In genomic region chr9:102841376-102841775, GRCh38 we compare ENCODE assay signal across 18 cellular contexts.
DNase-seq lines count a peak whose midpoint lies in the region; ATAC-seq, FAIRE-seq and TF ChIP-seq lines count a peak whose summit lies in the region.
"Had no signal": no experiment of that assay in that cellular context is flagged by ENCODE, and none has a peak within 500 bp of the region (broad histone marks: within the 10 kb centered on the region; RNA-seq: fewer than 3 reads in every experiment).

No MANE protein-coding gene starts in this region.

- no peaks in the 10 kb centered on the region for H3K36me3 ChIP-seq in duodenal mucosa (ENCODE audit: control insufficient read depth in 1 of 2, insufficient read depth in 2 of 2, low read length in 2 of 2)

- intact Hi-C loops in CD4-positive, alpha-beta T cell (cut with DNase I, micrococcal nuclease): no loop called here

- H3K4me1 ChIP-seq in A549 (peaks cover 22% of the 10 kb centered on the region), duodenal mucosa (ENCODE audit: control insufficient read depth in 1 of 2, insufficient read depth in 2 of 2, low read length in 2 of 2) (peaks cover 26 to 37% of the 10 kb centered on the region in 2 donors)

- DNase-seq in A549 (ENCODE audit: low read depth in 1 of 2, low spot score in 1 of 2) (peak in 1 of 2 experiments; percentile 55), left lobe of liver (ENCODE audit: low spot score) (no peak), progenitor cell of endocrine pancreas (ENCODE audit: low spot score, unreplicated experiment) (no peak), inferior parietal cortex (ENCODE audit: extremely low spot score) (no peak), anterior cingulate cortex (lab: John Stamatoyannopoulos, UW) (no peak), AG08395 (ENCODE audit: low spot score) (no peak)
- no peak for DNase-seq in CD4-positive, alpha-beta T cell
- DNase-seq: 8988T; ACHN; C1 segment of cervical spinal cord; CD4-positive, alpha-beta memory T cell; GOT3; H9 had no signal

- peak overlapping the region; percentile 6 for H3K27ac Mint-ChIP-seq in progenitor cell of endocrine pancreas
- H3K27ac Mint-ChIP-seq in CD4-positive, alpha-beta T cell: no peak overlapping the region
- H3K27ac Mint-ChIP-seq: B cell; CD4-positive, alpha-beta memory T cell; H9 had no signal

- CTCF ChIA-PET in A549 (lab: Yijun Ruan, JAX): no interaction called here
- CTCF ChIA-PET in CD4-positive, alpha-beta T cell (lab: Charles Lee): no interaction called here

- no peaks in the 10 kb centered on the region for H3K27me3 ChIP-seq in duodenal mucosa (ENCODE audit: control insufficient read depth in 1 of 2, insufficient read depth in 2 of 2, low read length in 2 of 2)
- H3K27me3 ChIP-seq in CD4-positive, alpha-beta T cell (ENCODE audit: control insufficient read depth, insufficient read depth, low read length): no peaks in the 10 kb centered on the region

- FAIRE-seq in A549 (lab: Jason Lieb, UNC): no peak
- FAIRE-seq: D721Med, GM12878, HTR-8/SVneo had no signal

- peaks cover 21% of the 10 kb centered on the region for H3K4me1 Mint-ChIP-seq in progenitor cell of endocrine pancreas (ENCODE audit: low read depth)
- H3K4me1 Mint-ChIP-seq in CD4-positive, alpha-beta T cell (ENCODE audit: low read depth): no peaks in the 10 kb centered on the region
- H3K4me1 Mint-ChIP-seq: B cell; CD4-positive, alpha-beta memory T cell; H9 had no signal

- H3K27ac ChIP-seq in A549 (no peak overlapping the region), duodenal mucosa (ENCODE audit: low read depth, low read length) (no peak overlapping the region)
- H3K27ac ChIP-seq in CD4-positive, alpha-beta T cell (ENCODE audit: low read depth, low read length): no peak overlapping the region

- no peak for TF ChIP-seq RAD21 in A549 (conservative IDR thresholded peaks at IDR 0.05 in 1 of 2, IDR thresholded peaks at IDR 0.05 in 1 of 2)

- no peaks in the 10 kb centered on the region for H3K27me3 Mint-ChIP-seq in progenitor cell of endocrine pancreas
- no peaks in the 10 kb centered on the region for H3K27me3 Mint-ChIP-seq in CD4-positive, alpha-beta T cell
- H3K27me3 Mint-ChIP-seq: B cell; CD4-positive, alpha-beta memory T cell had no signal

- POLR2A ChIA-PET in A549 (lab: Yijun Ruan, JAX): no interaction called here
- POLR2A ChIA-PET in CD4-positive, alpha-beta T cell (lab: Charles Lee): no interaction called here

- TF ChIP-seq EP300 in A549 (IDR thresholded peaks at IDR 0.05): no peak

- H3K9me3 Mint-ChIP-seq in progenitor cell of endocrine pancreas (ENCODE audit: low read depth): no peaks in the 10 kb centered on the region
- H3K9me3 Mint-ChIP-seq in CD4-positive, alpha-beta T cell: peaks cover 5% of the 10 kb centered on the region
- H3K9me3 Mint-ChIP-seq: H9 had no signal

- H3K9me3 ChIP-seq in A549 (no peaks in the 10 kb centered on the region), duodenal mucosa (ENCODE audit: control insufficient read depth in 1 of 2, low read length in 2 of 2) (no peaks in the 10 kb centered on the region)
- no peaks in the 10 kb centered on the region for H3K9me3 ChIP-seq in CD4-positive, alpha-beta T cell (ENCODE audit: control insufficient read depth, low read length)

- WGBS in A549 (ENCODE audit: missing lambda C conversion rate): 6% methylated on average over 2 of the region's 2 CpGs

- ATAC-seq in A549 (peak in 1 of 2 experiments; percentile 44; a peak in 1 of 6 replicates), left lobe of liver (peak; percentile 38)
- no peak for ATAC-seq in CD4-positive, alpha-beta T cell (ENCODE audit: poor library complexity)
- ATAC-seq: GM12878 had no signal

- peak overlapping the region; percentile 12 for H3K4me3 Mint-ChIP-seq in progenitor cell of endocrine pancreas (ENCODE audit: low read depth)
- H3K4me3 Mint-ChIP-seq in CD4-positive, alpha-beta T cell: no peak overlapping the region
- H3K4me3 Mint-ChIP-seq: B cell; CD4-positive, alpha-beta memory T cell; H9 had no signal

- H3K4me2 ChIP-seq in A549: peak overlapping the region; percentile 43

- no peak for TF ChIP-seq POLR2A in A549 (IDR thresholded peaks at IDR 0.05; ENCODE audit: low read length)

- TF ChIP-seq CTCF in A549 (IDR thresholded peaks at IDR 0.05): no peak
- TF ChIP-seq CTCF in progenitor cell of endocrine pancreas (IDR thresholded peaks at IDR 0.05; ENCODE audit: unreplicated experiment): no peak
- no peak for TF ChIP-seq CTCF in CD4-positive, alpha-beta T cell (IDR thresholded peaks at IDR 0.05)

- no peaks in the 10 kb centered on the region for H3K36me3 Mint-ChIP-seq in progenitor cell of endocrine pancreas (ENCODE audit: insufficient read depth)
- no peaks in the 10 kb centered on the region for H3K36me3 Mint-ChIP-seq in CD4-positive, alpha-beta T cell (ENCODE audit: low read depth)
- H3K36me3 Mint-ChIP-seq: CD4-positive, alpha-beta memory T cell had no signal

- H3K4me3 ChIP-seq in A549 (no peak overlapping the region), duodenal mucosa (ENCODE audit: low read depth in 1 of 2, low read length in 2 of 2) (peak overlapping the region; percentile 34 to 45)
- H3K4me3 ChIP-seq: GM12878 had no signal

- H3K9ac ChIP-seq in duodenal mucosa (ENCODE audit: low read depth in 1 of 2, low read length in 2 of 2): no peak overlapping the region

TF ChIP-seq in A549, 52 proteins besides CTCF, POLR2A, EP300 and RAD21:
- TF ChIP-seq ZNF302 (CRISPR knock-in tag; IDR thresholded peaks at IDR 0.05) (no peak), POLR2AphosphoS2 (conservative IDR thresholded peaks at IDR 0.05; ENCODE audit: low read length) (no peak), RARB (CRISPR knock-in tag; IDR thresholded peaks at IDR 0.05) (no peak), HDAC2 (IDR thresholded peaks at IDR 0.05) (no peak), NFE2L2 (conservative IDR thresholded peaks at IDR 0.05; ENCODE audit: low read length) (no peak), JUNB (IDR thresholded peaks at IDR 0.05) (no peak), SMC3 (IDR thresholded peaks at IDR 0.05) (no peak), TFCP2L1 (CRISPR knock-in tag; IDR thresholded peaks at IDR 0.05) (no peak), CHD2 (IDR thresholded peaks at IDR 0.05; ENCODE audit: low read length, partially characterized antibody) (no peak), HMGXB4 (CRISPR knock-in tag; IDR thresholded peaks at IDR 0.05; ENCODE audit: borderline replicate concordance) (no peak), HEYL (CRISPR knock-in tag; IDR thresholded peaks at IDR 0.05) (no peak), MAFK (IDR thresholded peaks at IDR 0.05; ENCODE audit: partially characterized antibody) (no peak), RCOR1 (IDR thresholded peaks at IDR 0.05; ENCODE audit: low read depth, low read length) (no peak), ELK1 (IDR thresholded peaks at IDR 0.05; ENCODE audit: low read depth, low read length) (no peak), HOXB13 (CRISPR knock-in tag; IDR thresholded peaks at IDR 0.05; ENCODE audit: low read depth) (no peak)
TF ChIP-seq in A549: peak in this region for 0.
